7 cellular contexts compared by ENCODE assay signal in genomic region chr18:46250084-46250811, GRCh38.
DNase-seq lines count a peak whose midpoint lies in the region; ATAC-seq and TF ChIP-seq lines count a peak whose summit lies in the region.

No MANE protein-coding gene starts in this region.

- peak; percentile 4 for DNase-seq in NCI-H1417 treated with DMSO at 0.1 percent for 48 hours (lab: John Stamatoyannopoulos, UW)
- DNase-seq in activated CD4-positive, alpha-beta T cell treated with anti-CD3 and anti-CD28 coated beads, Interleukin-2, amount 10 ng/mL, durations not matched to agents 7 days and 5 days: peak; percentile 81
- peak; percentile 67 for DNase-seq in fibroblast of gingiva (ENCODE audit: low read depth)
- DNase-seq in progenitor cell of endocrine pancreas (ENCODE audit: low spot score, unreplicated experiment): no peak
- no peak for DNase-seq in NCI-H1694 (lab: John Stamatoyannopoulos, UW)

- POLR2A ChIA-PET in activated CD4-positive, alpha-beta T cell treated with anti-CD3 and anti-CD28 coated beads, Interleukin-2, amount 10 ng/mL, durations not matched to agents 7 days and 5 days (lab: Charles Lee): interaction anchor here (0.6 to 0.8 kb wide), 2 partner anchors 77 to 81 kb away, joined by 3 to 6 read pairs; a partner anchor contains a TSS

- H3K4me1 Mint-ChIP-seq in activated CD4-positive, alpha-beta T cell treated with anti-CD3 and anti-CD28 coated beads, Interleukin-2, amount 10 ng/mL, durations not matched to agents 7 days and 5 days: peaks cover 75% of the 10 kb centered on the region
- peaks cover 15% of the 10 kb centered on the region for H3K4me1 Mint-ChIP-seq in progenitor cell of endocrine pancreas (ENCODE audit: low read depth)

- TF ChIP-seq CTCF in progenitor cell of endocrine pancreas (IDR thresholded peaks at IDR 0.05; ENCODE audit: unreplicated experiment): no peak

- H3K9me3 Mint-ChIP-seq in activated CD4-positive, alpha-beta T cell treated with anti-CD3 and anti-CD28 coated beads, Interleukin-2, amount 10 ng/mL, durations not matched to agents 7 days and 5 days: peaks cover 7% of the 10 kb centered on the region
- no peaks in the 10 kb centered on the region for H3K9me3 Mint-ChIP-seq in progenitor cell of endocrine pancreas (ENCODE audit: low read depth)

- H3K27ac Mint-ChIP-seq in activated CD4-positive, alpha-beta T cell treated with anti-CD3 and anti-CD28 coated beads, Interleukin-2, amount 10 ng/mL, durations not matched to agents 7 days and 5 days: peak overlapping the region; percentile 95
- H3K27ac Mint-ChIP-seq in progenitor cell of endocrine pancreas: peak overlapping the region; percentile 35

- CTCF ChIA-PET in activated CD4-positive, alpha-beta T cell treated with anti-CD3 and anti-CD28 coated beads, Interleukin-2, amount 10 ng/mL, durations not matched to agents 7 days and 5 days (lab: Charles Lee): interaction anchor here (0.9 to 4.3 kb wide), 3 partner anchors 15 to 77 kb away, joined by 3 to 24 read pairs (median 3); a partner anchor contains a TSS

- ATAC-seq in GM18508 (IDR thresholded peaks at IDR 0.05; ENCODE audit: insufficient read depth, unreplicated experiment) (peak; percentile 87), HG02642 (IDR thresholded peaks at IDR 0.05; ENCODE audit: poor library complexity, unreplicated experiment) (peak; percentile 98)

- peak overlapping the region; percentile 70 for H3K4me3 Mint-ChIP-seq in activated CD4-positive, alpha-beta T cell treated with anti-CD3 and anti-CD28 coated beads, Interleukin-2, amount 10 ng/mL, durations not matched to agents 7 days and 5 days
- H3K4me3 Mint-ChIP-seq in progenitor cell of endocrine pancreas (ENCODE audit: low read depth): no peak overlapping the region

- no peaks in the 10 kb centered on the region for H3K27me3 Mint-ChIP-seq in activated CD4-positive, alpha-beta T cell treated with anti-CD3 and anti-CD28 coated beads, Interleukin-2, amount 10 ng/mL, durations not matched to agents 7 days and 5 days
- no peaks in the 10 kb centered on the region for H3K27me3 Mint-ChIP-seq in progenitor cell of endocrine pancreas

- H3K36me3 Mint-ChIP-seq in activated CD4-positive, alpha-beta T cell treated with anti-CD3 and anti-CD28 coated beads, Interleukin-2, amount 10 ng/mL, durations not matched to agents 7 days and 5 days (ENCODE audit: low read depth): peaks cover 74% of the 10 kb centered on the region
- H3K36me3 Mint-ChIP-seq in progenitor cell of endocrine pancreas (ENCODE audit: insufficient read depth): peaks cover 2% of the 10 kb centered on the region

Comparison
In these comparisons a context has a peak if more than half of its experiments do, and no peak if none do; other contexts are left out.
1. DNase-seq: peak in NCI-H1417 treated with DMSO at 0.1 percent for 48 hours (single experiment), activated CD4-positive, alpha-beta T cell treated with anti-CD3 and anti-CD28 coated beads, Interleukin-2, amount 10 ng/mL, durations not matched to agents 7 days and 5 days (single experiment) and fibroblast of gingiva (single experiment); none in progenitor cell of endocrine pancreas (single experiment) and NCI-H1694 (single experiment).